7 cellular contexts compared by ENCODE assay signal in the genomic region with DNA sequence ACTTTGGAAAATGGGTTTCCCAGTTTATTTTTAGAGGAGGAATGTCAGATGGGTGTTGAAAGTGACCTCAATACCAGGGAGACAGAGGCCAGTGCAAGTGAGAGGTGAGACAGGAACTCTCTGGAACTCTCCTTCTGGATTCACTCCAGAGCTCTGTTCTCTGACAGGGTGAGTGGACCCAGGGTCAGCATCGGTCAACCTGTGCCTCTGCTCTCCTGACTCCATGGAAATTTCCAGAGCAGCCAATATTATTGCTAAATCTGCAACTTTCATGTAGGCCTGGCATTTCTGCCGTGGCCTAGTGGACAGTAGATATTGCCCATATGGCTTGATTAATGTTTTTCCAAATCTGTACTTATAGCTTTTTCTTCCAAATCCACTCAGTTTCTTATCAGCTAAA. TPM values are rescaled to one million over a fixed set of nuclear protein-coding genes. Genes with fewer than 3 reads are reported as not detected.
"Had no signal": no experiment of that assay in that cellular context is flagged by ENCODE, and none has a peak within 500 bp of the region (broad histone marks: within the 10 kb centered on the region; RNA-seq: fewer than 3 reads in every experiment).

No MANE protein-coding gene starts in this region.

- H3K27me3 Mint-ChIP-seq: IgD-negative memory B cell had no signal

- H3K36me3 Mint-ChIP-seq: IgD-negative memory B cell had no signal

- H3K4me3 ChIP-seq: GM23338 had no signal

- DNase-seq: H9, HCEC 1CT, KBM-7 had no signal

- H3K27ac Mint-ChIP-seq: GM23338, H9, IgD-negative memory B cell had no signal

- H3K4me3 Mint-ChIP-seq: GM23338, H9, IgD-negative memory B cell had no signal

- ATAC-seq: GM23338 had no signal

- H3K4me1 Mint-ChIP-seq: GM23338, H9, IgD-negative memory B cell had no signal

- H2AFZ ChIP-seq: GM23338 had no signal

- H3K4me2 ChIP-seq: GM23338 had no signal

RNA-seq across cellular contexts. Expression of a gene that starts 20.2 kb away (rescaled TPM):
- total RNA-seq: GM23338, H1, H9, HT-29 had no signal
- polyA plus RNA-seq: GM23338, H1, IgD-negative memory B cell had no signal

RNA-seq across cellular contexts. Expression of a gene that starts 31.9 kb away (rescaled TPM):
- total RNA-seq: GM23338, H1, H9, HT-29 had no signal
- polyA plus RNA-seq: GM23338, H1, IgD-negative memory B cell had no signal
